8 cellular contexts compared by ENCODE assay signal in the genomic region with DNA sequence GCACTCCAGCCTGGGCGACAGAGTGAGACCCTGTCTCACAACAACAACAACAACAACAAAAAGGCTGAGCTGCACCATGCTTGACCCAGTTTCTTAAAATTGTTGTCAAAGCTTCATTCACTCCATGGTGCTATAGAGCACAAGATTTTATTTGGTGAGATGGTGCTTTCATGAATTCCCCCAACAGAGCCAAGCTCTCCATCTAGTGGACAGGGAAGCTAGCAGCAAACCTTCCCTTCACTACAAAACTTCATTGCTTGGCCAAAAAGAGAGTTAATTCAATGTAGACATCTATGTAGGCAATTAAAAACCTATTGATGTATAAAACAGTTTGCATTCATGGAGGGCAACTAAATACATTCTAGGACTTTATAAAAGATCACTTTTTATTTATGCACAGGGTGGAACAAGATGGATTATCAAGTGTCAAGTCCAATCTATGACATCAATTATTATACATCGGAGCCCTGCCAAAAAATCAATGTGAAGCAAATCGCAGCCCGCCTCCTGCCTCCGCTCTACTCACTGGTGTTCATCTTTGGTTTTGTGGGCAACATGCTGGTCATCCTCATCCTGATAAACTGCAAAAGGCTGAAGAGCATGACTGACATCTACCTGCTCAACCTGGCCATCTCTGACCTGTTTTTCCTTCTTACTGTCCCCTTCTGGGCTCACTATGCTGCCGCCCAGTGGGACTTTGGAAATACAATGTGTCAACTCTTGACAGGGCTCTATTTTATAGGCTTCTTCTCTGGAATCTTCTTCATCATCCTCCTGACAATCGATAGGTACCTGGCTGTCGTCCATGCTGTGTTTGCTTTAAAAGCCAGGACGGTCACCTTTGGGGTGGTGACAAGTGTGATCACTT. TPM values are rescaled to one million over a fixed set of nuclear protein-coding genes. Genes with fewer than 3 reads are reported as not detected.
DNase-seq lines count a peak whose midpoint lies in the region; ATAC-seq and TF ChIP-seq lines count a peak whose summit lies in the region.

No MANE protein-coding gene starts in this region.

- TF ChIP-seq CTCF in heart left ventricle (IDR thresholded peaks at IDR 0.05) (peak in 11 of 12 donors; percentile 13 to 48 (median 33)), OCI-LY7 (conservative IDR thresholded peaks at IDR 0.05; ENCODE audit: low read length) (peak; percentile 69), esophagus muscularis mucosa (IDR thresholded peaks at IDR 0.05) (peak; percentile 16 to 35 (median 28))

- H3K4me2 ChIP-seq in OCI-LY7 (ENCODE audit: low read length): no peak overlapping the region

- H2AFZ ChIP-seq in OCI-LY7 (ENCODE audit: low read length): no peak overlapping the region

- intact Hi-C loops in heart left ventricle (cut with DNase I) (loop anchor here (5.0 to 10.0 kb wide), 9 partner anchors 52 to 608 kb away; a partner anchor contains a TSS), Right ventricle myocardium superior (cut with DNase I) (loop anchor here (5.0 to 10.0 kb wide), 2 partner anchors 95 to 278 kb away; no protein-coding TSS in a partner anchor), OCI-LY7 (cut with micrococcal nuclease; ENCODE audit: unreplicated experiment) (loop anchor here (10.0 kb wide), 2 partner anchors 158 to 608 kb away; no protein-coding TSS in a partner anchor), esophagus muscularis mucosa (cut with DNase I) (loop anchor here (10.0 kb wide), 2 partner anchors 158 to 288 kb away; no protein-coding TSS in a partner anchor)

- no peak overlapping the region for H3K27ac ChIP-seq in heart left ventricle
- no peak overlapping the region for H3K27ac ChIP-seq in OCI-LY7 (ENCODE audit: low read depth, low read length, poor library complexity, severe bottlenecking)
- H3K27ac ChIP-seq in esophagus muscularis mucosa (replicated peaks in 1 of 4): no peak overlapping the region

- CTCF ChIA-PET in OCI-LY7 (lab: Charles Lee; ENCODE audit: unreplicated experiment): interaction anchor here (0.8 kb wide), 1 partner anchor 96 kb away, joined by 6 read pairs; no protein-coding TSS in a partner anchor

- no peaks in the 10 kb centered on the region for H3K79me2 ChIP-seq in OCI-LY7 (ENCODE audit: insufficient read depth, low read depth, low read length)

- TF ChIP-seq EP300 in esophagus muscularis mucosa (IDR thresholded peaks at IDR 0.05): no peak

- H4K20me1 ChIP-seq in OCI-LY7 (ENCODE audit: insufficient read depth, low read length): no peaks in the 10 kb centered on the region

- peaks cover 0 to 22% (median 0%) of the 10 kb centered on the region in 9 donors for H3K27me3 ChIP-seq in heart left ventricle
- H3K27me3 ChIP-seq in esophagus muscularis mucosa: peaks cover 0 to 21% (median 0%) of the 10 kb centered on the region in 4 donors
- H3K27me3 ChIP-seq in MG63: no peaks in the 10 kb centered on the region

- peaks cover 0 to 59% (median 0%) of the 10 kb centered on the region in 12 donors for H3K4me1 ChIP-seq in heart left ventricle
- H3K4me1 ChIP-seq in OCI-LY7 (ENCODE audit: insufficient read depth, low read length, poor library complexity, severe bottlenecking): no peaks in the 10 kb centered on the region
- no peaks in the 10 kb centered on the region for H3K4me1 ChIP-seq in esophagus muscularis mucosa

- DNase-seq in heart left ventricle: no peak
- no peak for DNase-seq in Right ventricle myocardium superior
- DNase-seq in OCI-LY7 (ENCODE audit: low spot score): peak; percentile 14
- no peak for DNase-seq in esophagus muscularis mucosa (ENCODE audit: extremely low spot score)
- peak; percentile 44 for DNase-seq in stromal cell of bone marrow (ENCODE audit: low read depth)
- no peak for DNase-seq in cerebellar nuclear complex (lab: John Stamatoyannopoulos, UW)
- DNase-seq in MG63: no peak

- TF ChIP-seq POLR2A in heart left ventricle (IDR thresholded peaks at IDR 0.05): no peak
- TF ChIP-seq POLR2A in esophagus muscularis mucosa (IDR thresholded peaks at IDR 0.05; ENCODE audit: low read depth): no peak

- H3K36me3 ChIP-seq in heart left ventricle (no peaks in the 10 kb centered on the region), OCI-LY7 (ENCODE audit: insufficient read depth, low read length) (no peaks in the 10 kb centered on the region), esophagus muscularis mucosa (no peaks in the 10 kb centered on the region), MG63 (no peaks in the 10 kb centered on the region)

- H3K9me3 ChIP-seq in heart left ventricle: no peaks in the 10 kb centered on the region
- no peaks in the 10 kb centered on the region for H3K9me3 ChIP-seq in OCI-LY7 (ENCODE audit: low read length)
- no peaks in the 10 kb centered on the region for H3K9me3 ChIP-seq in esophagus muscularis mucosa
- no peaks in the 10 kb centered on the region for H3K9me3 ChIP-seq in MG63

- no TSS peak for BruUV-seq in OCI-LY7 (replicated peaks; lab: Mats Ljungman, UMichigan)

- POLR2A ChIA-PET in OCI-LY7 (lab: Charles Lee): interaction anchor here (0.6 kb wide), 1 partner anchor 1016 kb away, joined by 6 read pairs; no protein-coding TSS in a partner anchor

- H3K4me3 ChIP-seq in heart left ventricle (peak overlapping the region in 2 of 12 donors; percentile 28 to 53), OCI-LY7 (ENCODE audit: low read depth, low read length, poor library complexity, severe bottlenecking) (no peak overlapping the region), esophagus muscularis mucosa (no peak overlapping the region), MG63 (no peak overlapping the region)

- peak in 1 of 4 donors; percentile 48 for ATAC-seq in heart left ventricle
- ATAC-seq in Right ventricle myocardium superior (ENCODE audit: poor library complexity): no peak
- ATAC-seq in HG03108 (IDR thresholded peaks at IDR 0.05; ENCODE audit: unreplicated experiment): no peak

- H3K9me2 ChIP-seq in OCI-LY7 (ENCODE audit: insufficient read depth, low read length): no peaks in the 10 kb centered on the region

- WGBS in heart left ventricle, 4 donors: 88 to 92% (median 91%) methylated on average over 9 of the region's 9 CpGs
- WGBS in esophagus muscularis mucosa: 92% methylated on average over 9 of the region's 9 CpGs

RNA-seq across cellular contexts. Expression of a gene that starts 2.0 kb away (rescaled TPM):
- total RNA-seq in heart left ventricle: 10 to 100 TPM in 1 of 9 donors, 1 to 10 TPM in 1, under 1 TPM in 7; 0.13 to 12.7 (median 0.46) TPM
- under 1 TPM; 0.27 to 0.40 TPM for polyA plus RNA-seq in heart left ventricle
- total RNA-seq in Right ventricle myocardium superior: 0.24 TPM
- total RNA-seq in OCI-LY7 (2014; rRNA removed; shearing (Covaris generic)): not detected in 2 replicates
- total RNA-seq in OCI-LY7 (2022): not detected in 2 replicates
- total RNA-seq in esophagus muscularis mucosa: 1 to 10 TPM in 1 of 4 donors, under 1 TPM in 3; 0.39 to 3.0 (median 0.44) TPM
- not detected in 2 replicates for total RNA-seq in MG63 (2014; rRNA removed; shearing (Covaris generic); ENCODE audit: low replicate concordance)

RNA-seq across cellular contexts. Expression of a gene that starts 18.8 kb away (rescaled TPM):
- total RNA-seq in heart left ventricle (10 to 100 TPM in 1 of 9 donors, 1 to 10 TPM in 3, under 1 TPM in 5; 0.35 to 10.5 (median 0.94) TPM), Right ventricle myocardium superior (0.91 TPM), OCI-LY7 (2022) (not detected in 2 replicates), esophagus muscularis mucosa (1 to 10 TPM in 3 of 4 donors, under 1 TPM in 1; 0.46 to 6.0 (median 2.3) TPM)
- polyA plus RNA-seq in heart left ventricle: under 1 TPM; 0.23 to 0.53 TPM
- total RNA-seq in OCI-LY7 (2014; rRNA removed; shearing (Covaris generic)): not detected in 2 replicates
- not detected in 2 replicates for total RNA-seq in MG63 (2014; rRNA removed; shearing (Covaris generic); ENCODE audit: low replicate concordance)

RNA-seq across cellular contexts. Expression of a gene that starts 34.3 kb away (rescaled TPM):
- total RNA-seq in heart left ventricle: 1 to 10 TPM in 8 of 9 donors, under 1 TPM in 1; 0.70 to 8.1 (median 1.7) TPM
- 1 to 10 TPM; 1.1 to 1.9 TPM for polyA plus RNA-seq in heart left ventricle
- total RNA-seq in Right ventricle myocardium superior: 1.1 TPM
- 0.41 and 0.88 TPM in 2 replicates for total RNA-seq in OCI-LY7 (2014; rRNA removed; shearing (Covaris generic))
- 2.2 and 2.4 TPM in 2 replicates for total RNA-seq in OCI-LY7 (2022)
- 1 to 10 TPM; 1.1 to 3.0 (median 2.0) TPM for total RNA-seq in esophagus muscularis mucosa
- total RNA-seq in MG63 (2014; rRNA removed; shearing (Covaris generic); ENCODE audit: low replicate concordance): not detected in 2 replicates

Comparison
In these comparisons a context has a peak if more than half of its experiments do, and no peak if none do; other contexts are left out.
1. DNase-seq: peak in OCI-LY7 (single experiment) and stromal cell of bone marrow (single experiment); none in heart left ventricle (0 of 5), Right ventricle myocardium superior (single experiment), esophagus muscularis mucosa (single experiment), cerebellar nuclear complex (0 of 2) and MG63 (single experiment).
2. Peak in every context shown above with its lines, with median percentiles within 50 percentile points of each other: CTCF ChIP-seq.